Comparison of ENCODE assay signal across 8 cellular contexts in genomic region chr14:68790656-68791077, GRCh38. TPM values are rescaled to one million over a fixed set of nuclear protein-coding genes. Genes with fewer than 3 reads are reported as not detected.
DNase-seq lines count a peak whose midpoint lies in the region; ATAC-seq and TF ChIP-seq lines count a peak whose summit lies in the region.

No MANE protein-coding gene starts in this region.

- TF ChIP-seq POLR2A in breast epithelium (IDR thresholded peaks at IDR 0.05): no peak
- TF ChIP-seq POLR2A in testis (IDR thresholded peaks at IDR 0.05): no peak

- peak overlapping the region; percentile 98 for H3K9ac ChIP-seq in mesendoderm (ENCODE audit: low read length)

- peaks cover 38% of the 10 kb centered on the region for H3K79me2 ChIP-seq in mesendoderm (ENCODE audit: control insufficient read depth, insufficient read depth, low read length)

- H2AK5ac ChIP-seq in mesendoderm (ENCODE audit: low read length): no peak overlapping the region

- no peak overlapping the region for H3K4ac ChIP-seq in mesendoderm (ENCODE audit: low read depth, low read length)

- no CpG with 5 or more reads among the region's 8 CpGs for WGBS in mesendoderm (ENCODE audit: extremely low coverage, insufficient coverage, low lambda C conversion rate)
- WGBS in testis, 2 donors: 2 to 3% methylated on average over 8 of the region's 8 CpGs

- no peak for ATAC-seq in GM19397 (IDR thresholded peaks at IDR 0.05; ENCODE audit: unreplicated experiment)
- ATAC-seq in HG03039 (IDR thresholded peaks at IDR 0.05; ENCODE audit: unreplicated experiment): no peak

- H3K9me3 ChIP-seq in breast epithelium (no peaks in the 10 kb centered on the region), testis (no peaks in the 10 kb centered on the region)

- no peak overlapping the region for H4K5ac ChIP-seq in mesendoderm (ENCODE audit: low read length)

- H3K4me1 ChIP-seq in breast epithelium (peaks cover 0 to 3% of the 10 kb centered on the region in 2 donors), mesendoderm (ENCODE audit: control insufficient read depth, low read depth, low read length) (peaks cover 2% of the 10 kb centered on the region), testis (peaks cover 17% of the 10 kb centered on the region)

- H3K4me3 ChIP-seq in GM08714 (ENCODE audit: low read length) (peak overlapping the region; percentile 97), breast epithelium (peak overlapping the region; percentile 80 to 95 (median 94)), mesendoderm (ENCODE audit: low read length) (peak overlapping the region; percentile 94), testis (peak overlapping the region; percentile 81 to 92)

- peaks cover 10% of the 10 kb centered on the region for H3K36me3 ChIP-seq in breast epithelium
- peaks cover 2% of the 10 kb centered on the region for H3K36me3 ChIP-seq in mesendoderm (ENCODE audit: control insufficient read depth, insufficient read depth, low read length)
- no peaks in the 10 kb centered on the region for H3K36me3 ChIP-seq in testis (ENCODE audit: low read depth, missing control alignments)

- H3K23ac ChIP-seq in mesendoderm (ENCODE audit: low read length): no peak overlapping the region

- intact Hi-C loops in breast epithelium (cut with DNase I; ENCODE audit: low total_unique reads): loop anchor here (1.0 to 10.0 kb wide), 2 partner anchors 17 to 226 kb away; no protein-coding TSS in a partner anchor
- intact Hi-C loops in testis (cut with DNase I; ENCODE audit: low total_unique reads): loop anchor here (10.0 kb wide), 1 partner anchor 246 kb away; no protein-coding TSS in a partner anchor

- H3K27me3 ChIP-seq in breast epithelium (no peaks in the 10 kb centered on the region), mesendoderm (ENCODE audit: insufficient read depth, low read length, poor library complexity) (no peaks in the 10 kb centered on the region), testis (no peaks in the 10 kb centered on the region)

- DNase-seq in T-helper 2 cell (peak in 4 of 5 experiments; percentile 51 to 73 (median 64)), breast epithelium (ENCODE audit: low spot score in 2 of 2) (peak in 1 of 2 donors; percentile 21), mesendoderm (peak; percentile 22), testis (no peak), AG20443 (ENCODE audit: low spot score) (no peak)

- peak overlapping the region; percentile 95 for H3K56ac ChIP-seq in mesendoderm (ENCODE audit: low read length)

- H3K4me2 ChIP-seq in mesendoderm (ENCODE audit: low read length): peak overlapping the region; percentile 75

- TF ChIP-seq CTCF in breast epithelium (IDR thresholded peaks at IDR 0.05) (no peak), testis (IDR thresholded peaks at IDR 0.05) (no peak)

- H2BK120ac ChIP-seq in mesendoderm (ENCODE audit: low read depth, low read length): no peak overlapping the region

- H2BK5ac ChIP-seq in mesendoderm (ENCODE audit: low read length): no peak overlapping the region

- no peak overlapping the region for H4K8ac ChIP-seq in mesendoderm (ENCODE audit: low read depth, low read length)

- H2BK15ac ChIP-seq in mesendoderm (replicated peaks; ENCODE audit: low read depth): no peak overlapping the region

- H3K27ac ChIP-seq in breast epithelium (peak overlapping the region; percentile 98 to 100), mesendoderm (ENCODE audit: low read depth, low read length) (peak overlapping the region; percentile 21), testis (peak overlapping the region; percentile 99 to 100)

- peaks cover 7% of the 10 kb centered on the region for H3K79me1 ChIP-seq in mesendoderm (ENCODE audit: low read length)

- peak overlapping the region; percentile 61 for H3K18ac ChIP-seq in mesendoderm (ENCODE audit: low read length)

RNA-seq across cellular contexts. Expression of gene ZFP36L1, which starts 2.2 kb away (rescaled TPM):
- 100 to 1,000 TPM; 198 to 737 (median 492) TPM for total RNA-seq in breast epithelium
- 81.7 TPM for polyA plus RNA-seq in mesendoderm (2013, experiment 1 of 2)
- 85.1 TPM for polyA plus RNA-seq in mesendoderm (2013, experiment 2 of 2)
- 100 to 1,000 TPM; 176 to 301 TPM for total RNA-seq in testis
- polyA plus RNA-seq in testis (ENCODE audit: insufficient read depth, low read depth, low replicate concordance): 120 TPM

Comparison
In these comparisons a context has a peak if more than half of its experiments do, and no peak if none do; other contexts are left out.
1. DNase-seq: peak in T-helper 2 cell (4 of 5) and mesendoderm (single experiment); none in testis (single experiment) and AG20443 (single experiment).
2. H3K27ac ChIP-seq: peak in every context shown above with its lines; median percentile 100 in testis; 99 in breast epithelium; 21 in mesendoderm.
3. Peak in every context shown above with its lines, with median percentiles within 50 percentile points of each other: H3K4me3 ChIP-seq.